ENCODE assay signal across 38 cellular contexts in genomic region chr2:122074201-122074600, GRCh38.
"Had no signal": no experiment of that assay in that cellular context is flagged by ENCODE, and none has a peak within 500 bp of the region (broad histone marks: within the 10 kb centered on the region; RNA-seq: fewer than 3 reads in every experiment).

No MANE protein-coding gene starts in this region.

- H3K27ac ChIP-seq: adrenal gland, cardiac muscle cell, VCaP had no signal

- H3K9me3 Mint-ChIP-seq: activated B cell treated with CpG ODN at 0.5 μM for 24 hours; activated CD4-positive, alpha-beta memory T cell treated with anti-CD3 and anti-CD28 coated beads for 36 hours; activated CD4-positive, alpha-beta T cell treated with anti-CD3 and anti-CD28 coated beads, Interleukin-2, amount 10 ng/mL, durations not matched to agents 24 days and 14 days; activated CD8-positive, alpha-beta T cell treated with anti-CD3 and anti-CD28 coated beads for 36 hours; activated naive CD4-positive, alpha-beta T cell treated with anti-CD3 and anti-CD28 coated beads for 36 hours; activated naive CD4-positive, alpha-beta T cell treated with anti-CD3 and anti-CD28 coated beads, Interleukin-2, amount 50 U/mL, for 72 hours; activated naive CD8-positive, alpha-beta T cell treated with anti-CD3 and anti-CD28 coated beads for 36 hours; activated T-cell treated with anti-CD3 and anti-CD28 coated beads, Interleukin-2, amount 50 U/mL, for 4 hours; activated T-cell treated with anti-CD3 and anti-CD28 coated beads, Interleukin-2, amount 50 U/mL, for 72 hours; activated T-helper 1 cell treated with anti-CD3 and anti-CD28 coated beads, Interleukin-12 subunit alpha, Interleukin-12 subunit beta, Interleukin-2, Interleukin-4 antibody, amounts not matched to agents 30 ng/mL and 10 ng/mL and 1 ng/mL, durations not matched to agents 14 hours and 24 hours and 36 hours; activated T-helper 17 cell treated with anti-CD3 and anti-CD28 coated beads, Interleukin-2, amount 50 U/mL, for 72 hours; brain; central memory CD8-positive, alpha-beta T cell; T-helper 1 cell treated with Interleukin-12 subunit alpha and Interleukin-12 subunit beta and Interleukin-4 antibody, amounts not matched to agents 30 μg/mL and 1 μg/mL, for 36 hours; T-helper 2 cell treated with Interferon-gamma antibody and Interleukin-4, amounts not matched to agents 5 μg/mL and 100 μg/mL, for 36 hours had no signal

- H3K27ac Mint-ChIP-seq: activated B cell treated with CpG ODN at 0.5 μM for 24 hours; activated CD4-positive, alpha-beta memory T cell treated with anti-CD3 and anti-CD28 coated beads for 36 hours; activated CD4-positive, alpha-beta T cell treated with anti-CD3 and anti-CD28 coated beads, Interleukin-2, amount 10 ng/mL, durations not matched to agents 24 days and 14 days; activated CD8-positive, alpha-beta T cell treated with anti-CD3 and anti-CD28 coated beads for 36 hours; activated naive CD4-positive, alpha-beta T cell treated with anti-CD3 and anti-CD28 coated beads for 36 hours; activated naive CD4-positive, alpha-beta T cell treated with anti-CD3 and anti-CD28 coated beads, Interleukin-2, amount 50 U/mL, for 72 hours; activated naive CD8-positive, alpha-beta T cell treated with anti-CD3 and anti-CD28 coated beads for 36 hours; activated T-cell treated with anti-CD3 and anti-CD28 coated beads, Interleukin-2, amount 50 U/mL, for 72 hours; activated T-helper 1 cell treated with anti-CD3 and anti-CD28 coated beads, Interleukin-12 subunit alpha, Interleukin-12 subunit beta, Interleukin-2, Interleukin-4 antibody, amounts not matched to agents 30 ng/mL and 10 ng/mL and 1 ng/mL, durations not matched to agents 14 hours and 24 hours and 36 hours; activated T-helper 17 cell treated with anti-CD3 and anti-CD28 coated beads, Interleukin-2, amount 50 U/mL, for 72 hours; brain; T-helper 1 cell treated with Interleukin-12 subunit alpha and Interleukin-12 subunit beta and Interleukin-4 antibody, amounts not matched to agents 30 μg/mL and 1 μg/mL, for 36 hours; T-helper 2 cell treated with Interferon-gamma antibody and Interleukin-4, amounts not matched to agents 5 μg/mL and 100 μg/mL, for 36 hours had no signal

- H3K36me3 ChIP-seq: adrenal gland, cardiac muscle cell had no signal

- H3K4me3 ChIP-seq: adrenal gland, cardiac muscle cell had no signal

- FAIRE-seq: bronchial epithelial cell, TTC549 had no signal

- H3K4me1 Mint-ChIP-seq: activated B cell treated with CpG ODN at 0.5 μM for 24 hours; activated CD4-positive, alpha-beta T cell treated with anti-CD3 and anti-CD28 coated beads, Interleukin-2, amount 10 ng/mL, durations not matched to agents 24 days and 14 days; activated naive CD8-positive, alpha-beta T cell treated with anti-CD3 and anti-CD28 coated beads for 36 hours; activated T-helper 17 cell treated with anti-CD3 and anti-CD28 coated beads, Interleukin-2, amount 50 U/mL, for 72 hours; brain; central memory CD8-positive, alpha-beta T cell had no signal

- ATAC-seq: activated CD8-positive, alpha-beta T cell treated with anti-CD3 and anti-CD28 coated beads for 36 hours; activated naive CD4-positive, alpha-beta T cell treated with anti-CD3 and anti-CD28 coated beads, Interleukin-2, amount 50 U/mL, for 72 hours; activated T-cell treated with anti-CD3 and anti-CD28 coated beads, Interleukin-2, amount 50 U/mL, for 4 hours; activated T-cell treated with anti-CD3 and anti-CD28 coated beads, Interleukin-2, amount 50 U/mL, for 72 hours; activated T-helper 17 cell treated with anti-CD3 and anti-CD28 coated beads, Interleukin-2, amount 50 U/mL, for 72 hours had no signal

- H3K27me3 Mint-ChIP-seq: activated B cell treated with CpG ODN at 0.5 μM for 24 hours; activated CD4-positive, alpha-beta memory T cell treated with anti-CD3 and anti-CD28 coated beads for 36 hours; activated CD4-positive, alpha-beta T cell treated with anti-CD3 and anti-CD28 coated beads, Interleukin-2, amount 10 ng/mL, durations not matched to agents 24 days and 14 days; activated CD8-positive, alpha-beta T cell treated with anti-CD3 and anti-CD28 coated beads for 36 hours; activated T-helper 17 cell treated with anti-CD3 and anti-CD28 coated beads, Interleukin-2, amount 50 U/mL, for 72 hours; central memory CD8-positive, alpha-beta T cell had no signal

- H3K4me1 ChIP-seq: adrenal gland had no signal

- DNase-seq: activated B cell treated with CpG ODN at 0.5 μM for 24 hours; activated CD4-positive, alpha-beta memory T cell treated with anti-CD3 and anti-CD28 coated beads for 36 hours; activated CD4-positive, alpha-beta T cell treated with anti-CD3 and anti-CD28 coated beads for 4 hours; activated CD4-positive, alpha-beta T cell treated with anti-CD3 and anti-CD28 coated beads, Interleukin-2, amount 10 ng/mL, durations not matched to agents 24 days and 14 days; activated CD4-positive, alpha-beta T cell treated with anti-CD3 and anti-CD28 coated beads, Interleukin-2, amount 50 U/mL, for 1 hour; activated CD4-positive, alpha-beta T cell treated with anti-CD3 and anti-CD28 coated beads, Interleukin-2, amount 50 U/mL, for 4 hours; activated CD4-positive, CD25-positive, alpha-beta regulatory T cell treated with anti-CD3 and anti-CD28 coated beads, Interleukin-2, amount 50 U/mL, for 72 hours; activated CD8-positive, alpha-beta memory T cell treated with anti-CD3 and anti-CD28 coated beads, Interleukin-2, amount 50 U/mL, for 4 hours; activated CD8-positive, alpha-beta T cell treated with anti-CD3 and anti-CD28 coated beads for 36 hours; activated effector memory CD4-positive, alpha-beta T cell treated with anti-CD3 and anti-CD28 coated beads, Interleukin-2, amount 50 U/mL, for 16 hours; activated gamma-delta T cell treated with Interleukin-2 at 50 U/mL for 16 hours; activated naive CD4-positive, alpha-beta T cell; activated naive CD4-positive, alpha-beta T cell treated with anti-CD3 and anti-CD28 coated beads for 36 hours; activated naive CD4-positive, alpha-beta T cell treated with anti-CD3 and anti-CD28 coated beads, Interleukin-2, amount 50 U/mL, for 16 hours; activated naive CD8-positive, alpha-beta T cell treated with anti-CD3 and anti-CD28 coated beads for 36 hours; activated T-cell treated with anti-CD3 and anti-CD28 coated beads for 4 hours; activated T-cell treated with anti-CD3 and anti-CD28 coated beads, Interleukin-2, amount 50 U/mL, for 1 hour; activated T-cell treated with anti-CD3 and anti-CD28 coated beads, Interleukin-2, amount 50 U/mL, for 4 hours; activated T-cell treated with anti-CD3 and anti-CD28 coated beads, Interleukin-2, amount 50 U/mL, for 72 hours; adrenal gland; amniotic stem cell; aorta; caudate nucleus; cerebellar nuclear complex; T-helper 1 cell; T-helper 2 cell; T-helper 9 cell had no signal

- H3K4me3 Mint-ChIP-seq: activated B cell treated with CpG ODN at 0.5 μM for 24 hours; activated CD4-positive, alpha-beta memory T cell treated with anti-CD3 and anti-CD28 coated beads for 36 hours; activated CD4-positive, alpha-beta T cell treated with anti-CD3 and anti-CD28 coated beads, Interleukin-2, amount 10 ng/mL, durations not matched to agents 24 days and 14 days; activated CD8-positive, alpha-beta T cell treated with anti-CD3 and anti-CD28 coated beads for 36 hours; activated naive CD4-positive, alpha-beta T cell treated with anti-CD3 and anti-CD28 coated beads for 36 hours; activated naive CD8-positive, alpha-beta T cell treated with anti-CD3 and anti-CD28 coated beads for 36 hours; activated T-cell treated with anti-CD3 and anti-CD28 coated beads, Interleukin-2, amount 50 U/mL, for 4 hours; activated T-cell treated with anti-CD3 and anti-CD28 coated beads, Interleukin-2, amount 50 U/mL, for 72 hours; activated T-helper 1 cell treated with anti-CD3 and anti-CD28 coated beads, Interleukin-12 subunit alpha, Interleukin-12 subunit beta, Interleukin-2, Interleukin-4 antibody, amounts not matched to agents 30 ng/mL and 10 ng/mL and 1 ng/mL, durations not matched to agents 14 hours and 24 hours and 36 hours; activated T-helper 17 cell treated with anti-CD3 and anti-CD28 coated beads, Interleukin-2, amount 50 U/mL, for 72 hours; brain; central memory CD8-positive, alpha-beta T cell; T-helper 1 cell treated with Interleukin-12 subunit alpha and Interleukin-12 subunit beta and Interleukin-4 antibody, amounts not matched to agents 30 μg/mL and 1 μg/mL, for 36 hours; T-helper 2 cell treated with Interferon-gamma antibody and Interleukin-4, amounts not matched to agents 5 μg/mL and 100 μg/mL, for 36 hours had no signal

- H3K9me3 ChIP-seq: adrenal gland had no signal

- H3K27me3 ChIP-seq: adrenal gland, cardiac muscle cell had no signal

- H3K36me3 Mint-ChIP-seq: activated CD4-positive, alpha-beta memory T cell treated with anti-CD3 and anti-CD28 coated beads for 36 hours; activated naive CD4-positive, alpha-beta T cell treated with anti-CD3 and anti-CD28 coated beads, Interleukin-2, amount 50 U/mL, for 72 hours; activated naive CD8-positive, alpha-beta T cell treated with anti-CD3 and anti-CD28 coated beads for 36 hours; brain had no signal
